2 cellular contexts compared by ENCODE assay signal in genomic region chr1:203219934-203220333, GRCh38.
TF ChIP-seq lines count a peak whose summit lies in the region.

No MANE protein-coding gene starts in this region.

TF ChIP-seq in HepG2, 621 proteins besides CTCF, POLR2A, EP300 and RAD21:
- TF ChIP-seq REST (IDR thresholded peaks at IDR 0.05; ENCODE audit: borderline replicate concordance in 1 of 2, low read depth in 1 of 2, low read length in 2 of 2) (peak; percentile 52 to 89), ZBTB1 (CRISPR knock-in tag; IDR thresholded peaks at IDR 0.05; ENCODE audit: borderline replicate concordance) (no peak), ZKSCAN1 (IDR thresholded peaks at IDR 0.05; ENCODE audit: low read length) (peak; percentile 65; the same call in 1 of the 2 replicates), MIXL1 (CRISPR knock-in tag; IDR thresholded peaks at IDR 0.05) (no peak), AFF4 (CRISPR knock-in tag; IDR thresholded peaks at IDR 0.05) (no peak), MIER2 (CRISPR knock-in tag; IDR thresholded peaks at IDR 0.05) (peak; percentile 79; the same call in 1 of the 2 replicates)
TF ChIP-seq in HepG2: peak in this region for 3.

TF ChIP-seq in GM12878, 131 proteins besides CTCF, POLR2A, EP300 and RAD21:
- TF ChIP-seq SKIL (IDR thresholded peaks at IDR 0.05; ENCODE audit: low read depth, poor library complexity, severe bottlenecking) = no peak
- TF ChIP-seq REST (IDR thresholded peaks at IDR 0.05; ENCODE audit: low read depth, low read length) = peak; percentile 83
TF ChIP-seq in GM12878: peak in this region for 1.
